1 cellular context compared by ENCODE assay signal in the genomic region with DNA sequence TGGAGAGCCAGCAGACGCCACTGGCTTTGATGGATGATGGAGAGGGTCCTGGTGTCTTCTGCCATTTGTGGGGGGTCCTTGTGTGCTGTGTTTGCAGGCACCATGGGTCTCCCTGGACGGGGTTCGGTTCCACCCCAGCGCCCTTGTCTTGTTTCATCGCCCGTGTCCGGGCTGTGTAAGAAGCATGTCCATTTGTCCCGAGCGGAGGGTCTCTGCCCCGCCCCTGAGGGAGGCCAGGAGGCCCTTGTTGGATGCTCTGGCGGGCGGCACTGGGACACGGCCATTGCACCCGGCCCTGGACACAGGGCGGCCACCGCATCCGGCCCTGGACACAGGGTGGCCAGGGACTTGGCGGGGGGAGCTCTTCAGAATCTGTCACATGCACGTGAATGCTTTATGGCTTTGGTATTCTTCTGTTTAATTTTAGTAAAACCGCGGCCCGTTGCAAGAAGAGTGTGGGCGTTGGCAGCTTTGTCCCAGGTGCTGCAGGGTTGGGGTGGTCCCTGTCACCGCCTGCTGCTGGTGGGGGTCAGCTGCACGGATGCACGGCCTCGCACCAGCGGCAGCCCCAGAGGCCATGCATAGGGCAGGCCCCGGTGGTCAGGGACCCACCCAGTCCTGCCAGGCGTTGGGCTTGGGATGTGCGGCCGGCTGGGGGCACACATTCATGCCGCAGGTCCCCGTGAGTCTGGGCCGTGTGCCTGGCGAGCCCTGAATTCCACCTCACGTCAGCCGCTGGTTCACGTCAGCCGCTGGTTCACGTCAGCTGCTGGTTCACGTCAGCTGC.
TF ChIP-seq lines count a peak whose summit lies in the region.

No MANE protein-coding gene starts in this region.

TF ChIP-seq in WTC11, 78 proteins besides CTCF, POLR2A, EP300 and RAD21 (continued from another document):
- TF ChIP-seq, protein P1, sequence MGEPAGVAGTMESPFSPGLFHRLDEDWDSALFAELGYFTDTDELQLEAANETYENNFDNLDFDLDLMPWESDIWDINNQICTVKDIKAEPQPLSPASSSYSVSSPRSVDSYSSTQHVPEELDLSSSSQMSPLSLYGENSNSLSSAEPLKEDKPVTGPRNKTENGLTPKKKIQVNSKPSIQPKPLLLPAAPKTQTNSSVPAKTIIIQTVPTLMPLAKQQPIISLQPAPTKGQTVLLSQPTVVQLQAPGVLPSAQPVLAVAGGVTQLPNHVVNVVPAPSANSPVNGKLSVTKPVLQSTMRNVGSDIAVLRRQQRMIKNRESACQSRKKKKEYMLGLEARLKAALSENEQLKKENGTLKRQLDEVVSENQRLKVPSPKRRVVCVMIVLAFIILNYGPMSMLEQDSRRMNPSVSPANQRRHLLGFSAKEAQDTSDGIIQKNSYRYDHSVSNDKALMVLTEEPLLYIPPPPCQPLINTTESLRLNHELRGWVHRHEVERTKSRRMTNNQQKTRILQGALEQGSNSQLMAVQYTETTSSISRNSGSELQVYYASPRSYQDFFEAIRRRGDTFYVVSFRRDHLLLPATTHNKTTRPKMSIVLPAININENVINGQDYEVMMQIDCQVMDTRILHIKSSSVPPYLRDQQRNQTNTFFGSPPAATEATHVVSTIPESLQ (CRISPR knock-in tag; IDR thresholded peaks at IDR 0.05), result no peak
- no peak for TF ChIP-seq ZNF671 (CRISPR knock-in tag; IDR thresholded peaks at IDR 0.05)
- no peak for TF ChIP-seq TEAD4 (CRISPR knock-in tag; IDR thresholded peaks at IDR 0.05)
- TF ChIP-seq, protein P2, sequence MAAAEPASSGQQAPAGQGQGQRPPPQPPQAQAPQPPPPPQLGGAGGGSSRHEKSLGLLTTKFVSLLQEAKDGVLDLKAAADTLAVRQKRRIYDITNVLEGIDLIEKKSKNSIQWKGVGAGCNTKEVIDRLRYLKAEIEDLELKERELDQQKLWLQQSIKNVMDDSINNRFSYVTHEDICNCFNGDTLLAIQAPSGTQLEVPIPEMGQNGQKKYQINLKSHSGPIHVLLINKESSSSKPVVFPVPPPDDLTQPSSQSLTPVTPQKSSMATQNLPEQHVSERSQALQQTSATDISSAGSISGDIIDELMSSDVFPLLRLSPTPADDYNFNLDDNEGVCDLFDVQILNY (CRISPR knock-in tag; IDR thresholded peaks at IDR 0.05), result no peak
- TF ChIP-seq EMX1 (CRISPR knock-in tag; IDR thresholded peaks at IDR 0.05), result no peak
- TF ChIP-seq, protein P3, sequence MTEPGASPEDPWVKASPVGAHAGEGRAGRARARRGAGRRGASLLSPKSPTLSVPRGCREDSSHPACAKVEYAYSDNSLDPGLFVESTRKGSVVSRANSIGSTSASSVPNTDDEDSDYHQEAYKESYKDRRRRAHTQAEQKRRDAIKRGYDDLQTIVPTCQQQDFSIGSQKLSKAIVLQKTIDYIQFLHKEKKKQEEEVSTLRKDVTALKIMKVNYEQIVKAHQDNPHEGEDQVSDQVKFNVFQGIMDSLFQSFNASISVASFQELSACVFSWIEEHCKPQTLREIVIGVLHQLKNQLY (CRISPR knock-in tag; IDR thresholded peaks at IDR 0.05), result no peak
- TF ChIP-seq RORB (CRISPR knock-in tag; IDR thresholded peaks at IDR 0.05), result no peak
- TF ChIP-seq, protein P4, sequence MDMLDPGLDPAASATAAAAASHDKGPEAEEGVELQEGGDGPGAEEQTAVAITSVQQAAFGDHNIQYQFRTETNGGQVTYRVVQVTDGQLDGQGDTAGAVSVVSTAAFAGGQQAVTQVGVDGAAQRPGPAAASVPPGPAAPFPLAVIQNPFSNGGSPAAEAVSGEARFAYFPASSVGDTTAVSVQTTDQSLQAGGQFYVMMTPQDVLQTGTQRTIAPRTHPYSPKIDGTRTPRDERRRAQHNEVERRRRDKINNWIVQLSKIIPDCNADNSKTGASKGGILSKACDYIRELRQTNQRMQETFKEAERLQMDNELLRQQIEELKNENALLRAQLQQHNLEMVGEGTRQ (CRISPR knock-in tag; IDR thresholded peaks at IDR 0.05), result no peak
- no peak for TF ChIP-seq CREM (CRISPR knock-in tag; IDR thresholded peaks at IDR 0.05)
- TF ChIP-seq, protein P5, sequence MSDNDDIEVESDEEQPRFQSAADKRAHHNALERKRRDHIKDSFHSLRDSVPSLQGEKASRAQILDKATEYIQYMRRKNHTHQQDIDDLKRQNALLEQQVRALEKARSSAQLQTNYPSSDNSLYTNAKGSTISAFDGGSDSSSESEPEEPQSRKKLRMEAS (CRISPR knock-in tag; IDR thresholded peaks at IDR 0.05), result no peak
- no peak for TF ChIP-seq ZBTB21 (CRISPR knock-in tag; IDR thresholded peaks at IDR 0.05; ENCODE audit: borderline replicate concordance)
- TF ChIP-seq RELA (CRISPR knock-in tag; IDR thresholded peaks at IDR 0.05; ENCODE audit: borderline replicate concordance), result no peak
- TF ChIP-seq ZNF396 (CRISPR knock-in tag; IDR thresholded peaks at IDR 0.05; ENCODE audit: borderline replicate concordance), result no peak
- TF ChIP-seq, protein P6, sequence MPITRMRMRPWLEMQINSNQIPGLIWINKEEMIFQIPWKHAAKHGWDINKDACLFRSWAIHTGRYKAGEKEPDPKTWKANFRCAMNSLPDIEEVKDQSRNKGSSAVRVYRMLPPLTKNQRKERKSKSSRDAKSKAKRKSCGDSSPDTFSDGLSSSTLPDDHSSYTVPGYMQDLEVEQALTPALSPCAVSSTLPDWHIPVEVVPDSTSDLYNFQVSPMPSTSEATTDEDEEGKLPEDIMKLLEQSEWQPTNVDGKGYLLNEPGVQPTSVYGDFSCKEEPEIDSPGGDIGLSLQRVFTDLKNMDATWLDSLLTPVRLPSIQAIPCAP (CRISPR knock-in tag; IDR thresholded peaks at IDR 0.05), result no peak
- TF ChIP-seq ESRRA (CRISPR knock-in tag; IDR thresholded peaks at IDR 0.05; ENCODE audit: borderline replicate concordance), result no peak
